ENCODE assay signal across 1 cellular context in genomic region chr2:231452799-231453508, GRCh38.
TF ChIP-seq lines count a peak whose summit lies in the region.

No MANE protein-coding gene starts in this region.

TF ChIP-seq in HepG2, 621 proteins besides CTCF, POLR2A, EP300 and RAD21 (continued from another document):
- no peak for TF ChIP-seq ZBTB4 (CRISPR knock-in tag; IDR thresholded peaks at IDR 0.05; ENCODE audit: borderline replicate concordance)
- TF ChIP-seq FOSL2 (CRISPR knock-in tag; IDR thresholded peaks at IDR 0.05): 0 out of 2 replicates have a peak, but pooled peaks have one; percentile 5
- TF ChIP-seq POGK (CRISPR knock-in tag; conservative IDR thresholded peaks at IDR 0.05): no peak
- TF ChIP-seq ZFP36 (IDR thresholded peaks at IDR 0.05; ENCODE audit: borderline replicate concordance, low read depth, low read length, partially characterized antibody): no peak
- TF ChIP-seq IKZF4 (CRISPR knock-in tag; IDR thresholded peaks at IDR 0.05; ENCODE audit: borderline replicate concordance, low read depth, not compliant biosample characterization): no peak
- no peak; the same call in 1 of the 2 replicates for TF ChIP-seq ZFP91 (CRISPR knock-in tag; IDR thresholded peaks at IDR 0.05; ENCODE audit: borderline replicate concordance)
- TF ChIP-seq KLF13 (CRISPR knock-in tag; IDR thresholded peaks at IDR 0.05): no peak
- TF ChIP-seq ATF4 (CRISPR knock-in tag; IDR thresholded peaks at IDR 0.05): no peak
- peak; percentile 44 for TF ChIP-seq ZNF574 (CRISPR knock-in tag; IDR thresholded peaks at IDR 0.05)
- TF ChIP-seq NCOR1 (IDR thresholded peaks at IDR 0.05; ENCODE audit: borderline replicate concordance, low read length): no peak
- no peak for TF ChIP-seq RBM39 (IDR thresholded peaks at IDR 0.05; ENCODE audit: low read depth, low read length, poor library complexity, severe bottlenecking)
- no peak for TF ChIP-seq ZBTB25 (CRISPR knock-in tag; IDR thresholded peaks at IDR 0.05)
- TF ChIP-seq MEF2D (CRISPR knock-in tag; IDR thresholded peaks at IDR 0.05): no peak
- no peak for TF ChIP-seq MAFF (IDR thresholded peaks at IDR 0.05; ENCODE audit: low read depth, low read length)
- 0 out of 2 replicates have a peak, but pooled peaks have one; percentile 50 for TF ChIP-seq ZXDC (CRISPR knock-in tag; IDR thresholded peaks at IDR 0.05)
- TF ChIP-seq WIZ (CRISPR knock-in tag; IDR thresholded peaks at IDR 0.05): no peak
- TF ChIP-seq NFKB2 (CRISPR knock-in tag; IDR thresholded peaks at IDR 0.05; ENCODE audit: borderline replicate concordance): no peak; the same call in 1 of the 2 replicates
- no peak for TF ChIP-seq ZNF282 (IDR thresholded peaks at IDR 0.05; ENCODE audit: partially characterized antibody)
- TF ChIP-seq TP53 (CRISPR knock-in tag; conservative IDR thresholded peaks at IDR 0.05): no peak
- TF ChIP-seq MTERF4 (CRISPR knock-in tag; IDR thresholded peaks at IDR 0.05): no peak
- peak; percentile 95; the same call in 1 of the 2 replicates for TF ChIP-seq POLR2AphosphoS2 (IDR thresholded peaks at IDR 0.05; ENCODE audit: low read depth, low read length)
- no peak for TF ChIP-seq SIX1 (CRISPR knock-in tag; IDR thresholded peaks at IDR 0.05; ENCODE audit: borderline replicate concordance)
- no peak for TF ChIP-seq POGZ (CRISPR knock-in tag; IDR thresholded peaks at IDR 0.05)
